ENCODE assay signal across 22 cellular contexts in genomic region chr18:3599235-3599634, GRCh38.
DNase-seq lines count a peak whose midpoint lies in the region; ATAC-seq and TF ChIP-seq lines count a peak whose summit lies in the region.
"Had no signal": no experiment of that assay in that cellular context is flagged by ENCODE, and none has a peak within 500 bp of the region (broad histone marks: within the 10 kb centered on the region; RNA-seq: fewer than 3 reads in every experiment).

No MANE protein-coding gene starts in this region.

- peak; percentile 39 for DNase-seq in cardiac septum (ENCODE audit: low spot score)
- DNase-seq in left ventricle myocardium superior = no peak
- no peak for DNase-seq in HFFc6
- DNase-seq in ascending aorta (ENCODE audit: low spot score in 2 of 2) = no peak
- DNase-seq in trophoblast cell = no peak
- no peak for DNase-seq in midbrain (lab: John Stamatoyannopoulos, UW)
- no peak for DNase-seq in natural killer cell
- DNase-seq: activated CD4-positive, alpha-beta T cell treated with anti-CD3 and anti-CD28 coated beads, Interleukin-2, amount 50 U/mL, for 4 hours; activated naive CD4-positive, alpha-beta T cell treated with anti-CD3 and anti-CD28 coated beads, Interleukin-2, amount 10 ng/mL, durations not matched to agents 7 days and 5 days; anterior cingulate cortex; DND-41; effector memory CD4-positive, alpha-beta T cell; H7; NCI-H1417 treated with DMSO at 0.1 percent for 48 hours; NCI-H526; SHP77; stimulated activated CD4-positive, alpha-beta T cell treated with anti-CD3 and anti-CD28 coated beads, Interleukin-2, amount 100 ng/mL, for 24 hours; stimulated activated naive CD8-positive, alpha-beta T cell treated with anti-CD3 and anti-CD28 coated beads, Interleukin-15, amount 100 ng/mL, for 72 hours; upper lobe of left lung had no signal

- no peak overlapping the region for H3K23ac ChIP-seq in trophoblast cell (ENCODE audit: low read length)

- H3K4me3 Mint-ChIP-seq in HFFc6 (no peak overlapping the region), natural killer cell (no peak overlapping the region)
- H3K4me3 Mint-ChIP-seq: activated naive CD4-positive, alpha-beta T cell treated with anti-CD3 and anti-CD28 coated beads, Interleukin-2, amount 10 ng/mL, durations not matched to agents 7 days and 5 days; stimulated activated naive CD8-positive, alpha-beta T cell treated with anti-CD3 and anti-CD28 coated beads, Interleukin-15, amount 100 ng/mL, for 72 hours had no signal

- WGBS in trophoblast cell (ENCODE audit: extremely low coverage, insufficient coverage, insufficient read length) = no CpG with 5 or more reads among the region's 6 CpGs

- H3K9me3 Mint-ChIP-seq in HFFc6 (no peaks in the 10 kb centered on the region), natural killer cell (no peaks in the 10 kb centered on the region)
- H3K9me3 Mint-ChIP-seq: activated naive CD4-positive, alpha-beta T cell treated with anti-CD3 and anti-CD28 coated beads, Interleukin-2, amount 10 ng/mL, durations not matched to agents 7 days and 5 days; stimulated activated naive CD8-positive, alpha-beta T cell treated with anti-CD3 and anti-CD28 coated beads, Interleukin-15, amount 100 ng/mL, for 72 hours had no signal

- H3K36me3 Mint-ChIP-seq in HFFc6 (ENCODE audit: low read depth) (peaks cover 4% of the 10 kb centered on the region; the same call in 1 of the 2 replicates), natural killer cell (no peaks in the 10 kb centered on the region)

- H3K4me2 ChIP-seq in trophoblast cell (ENCODE audit: low read length) = no peak overlapping the region

- H3K27ac Mint-ChIP-seq in HFFc6 (peak overlapping the region; percentile 16; the same call in 1 of the 2 replicates), natural killer cell (no peak overlapping the region)
- H3K27ac Mint-ChIP-seq: activated naive CD4-positive, alpha-beta T cell treated with anti-CD3 and anti-CD28 coated beads, Interleukin-2, amount 10 ng/mL, durations not matched to agents 7 days and 5 days had no signal

- TF ChIP-seq CTCF in HFFc6 (IDR thresholded peaks at IDR 0.05) = no peak
- TF ChIP-seq CTCF in ascending aorta (IDR thresholded peaks at IDR 0.05) = no peak
- no peak for TF ChIP-seq CTCF in natural killer cell (IDR thresholded peaks at IDR 0.05)

- H2BK5ac ChIP-seq in trophoblast cell (ENCODE audit: low read depth, low read length, poor library complexity) = no peak overlapping the region

- peak overlapping the region; percentile 31 for H4K91ac ChIP-seq in trophoblast cell (ENCODE audit: low read depth, low read length)

- H3K79me2 ChIP-seq in trophoblast cell (ENCODE audit: control insufficient read depth, insufficient read depth, low read length, poor library complexity) = peaks cover 17% of the 10 kb centered on the region

- H3K18ac ChIP-seq in trophoblast cell (ENCODE audit: low read length) = peak overlapping the region; percentile 51

- H2AK5ac ChIP-seq in trophoblast cell (ENCODE audit: low read length) = no peak overlapping the region

- H3K36me3 ChIP-seq in ascending aorta = no peaks in the 10 kb centered on the region
- peaks cover 0 to 3% of the 10 kb centered on the region in 2 experiments for H3K36me3 ChIP-seq in trophoblast cell (ENCODE audit: control insufficient read depth in 1 of 2, insufficient read depth in 2 of 2, low read length in 2 of 2)
- H3K36me3 ChIP-seq: prostate gland, upper lobe of left lung had no signal

- H4K8ac ChIP-seq in trophoblast cell (ENCODE audit: low read depth, low read length) = no peak overlapping the region

- intact Hi-C loops in cardiac septum (cut with DNase I) = no loop called here
- intact Hi-C loops in left ventricle myocardium superior (cut with micrococcal nuclease) = loop anchor here (10.0 kb wide), 1 partner anchor 324 kb away; no protein-coding TSS in a partner anchor
- intact Hi-C loops in ascending aorta (cut with DNase I) = no loop called here
- intact Hi-C loops in natural killer cell (cut with micrococcal nuclease) = no loop called here

- H3K4me3 ChIP-seq in ascending aorta = no peak overlapping the region
- no peak overlapping the region for H3K4me3 ChIP-seq in trophoblast cell (ENCODE audit: low read depth, low read length)
- H3K4me3 ChIP-seq: prostate gland, skin epidermis, upper lobe of left lung had no signal

- peaks cover 45% of the 10 kb centered on the region for H3K79me1 ChIP-seq in trophoblast cell (ENCODE audit: low read length)

- no peak overlapping the region for H3K9ac ChIP-seq in trophoblast cell (ENCODE audit: low read length)

- no peaks in the 10 kb centered on the region for H3K27me3 ChIP-seq in ascending aorta
- H3K27me3 ChIP-seq in trophoblast cell (ENCODE audit: insufficient read depth, low read length) = no peaks in the 10 kb centered on the region
- H3K27me3 ChIP-seq: upper lobe of left lung had no signal

- H2BK120ac ChIP-seq in trophoblast cell (ENCODE audit: insufficient read depth, low read length, poor library complexity) = no peak overlapping the region

- ATAC-seq in left ventricle myocardium superior (no peak), esophagus mucosa (no peak), natural killer cell (no peak)
- ATAC-seq: stimulated activated naive CD8-positive, alpha-beta T cell treated with anti-CD3 and anti-CD28 coated beads, Interleukin-15, amount 100 ng/mL, for 72 hours had no signal

- H3K4me1 ChIP-seq in ascending aorta (peaks cover 25 to 41% of the 10 kb centered on the region in 2 donors), trophoblast cell (ENCODE audit: control insufficient read depth in 1 of 2, insufficient read depth in 2 of 2, low read length in 2 of 2) (peaks cover 33 to 36% of the 10 kb centered on the region in 2 experiments)

- H3K9me3 ChIP-seq in ascending aorta (no peaks in the 10 kb centered on the region), trophoblast cell (ENCODE audit: insufficient read depth, low read depth, low read length) (no peaks in the 10 kb centered on the region)
- H3K9me3 ChIP-seq: prostate gland, upper lobe of left lung had no signal

- H3K27me3 Mint-ChIP-seq in HFFc6 (ENCODE audit: insufficient read depth) (no peaks in the 10 kb centered on the region), natural killer cell (ENCODE audit: low read depth in 2 of 2) (no peaks in the 10 kb centered on the region)
- H3K27me3 Mint-ChIP-seq: activated naive CD4-positive, alpha-beta T cell treated with anti-CD3 and anti-CD28 coated beads, Interleukin-2, amount 10 ng/mL, durations not matched to agents 7 days and 5 days; stimulated activated naive CD8-positive, alpha-beta T cell treated with anti-CD3 and anti-CD28 coated beads, Interleukin-15, amount 100 ng/mL, for 72 hours had no signal

- H2AFZ ChIP-seq in trophoblast cell (ENCODE audit: insufficient read depth, low read length, poor library complexity) = no peak overlapping the region

- H3K4me1 Mint-ChIP-seq in HFFc6 (ENCODE audit: low read depth) (peaks cover 37% of the 10 kb centered on the region), natural killer cell (peaks cover 36 to 37% of the 10 kb centered on the region in 2 donors)

- no peak overlapping the region for H3K4ac ChIP-seq in trophoblast cell (ENCODE audit: low read depth, low read length)

- H3K14ac ChIP-seq in trophoblast cell (ENCODE audit: low read length) = peak overlapping the region; percentile 15

- H3K27ac ChIP-seq in ascending aorta (peak overlapping the region; percentile 98), trophoblast cell (ENCODE audit: low read depth, low read length) (no peak overlapping the region)
- H3K27ac ChIP-seq: prostate gland had no signal

- H4K12ac ChIP-seq in trophoblast cell (ENCODE audit: low read depth, low read length) = no peak overlapping the region

- peak overlapping the region; percentile 81 for H2BK12ac ChIP-seq in trophoblast cell (ENCODE audit: low read length)
